Comparison of ENCODE assay signal across 9 cellular contexts in genomic region chr19:41530761-41531301, GRCh38. TPM values are rescaled to one million over a fixed set of nuclear protein-coding genes. Genes with fewer than 3 reads are reported as not detected.
DNase-seq lines count a peak whose midpoint lies in the region; ATAC-seq and TF ChIP-seq lines count a peak whose summit lies in the region.
"Had no signal": no experiment of that assay in that cellular context is flagged by ENCODE, and none has a peak within 500 bp of the region (broad histone marks: within the 10 kb centered on the region; RNA-seq: fewer than 3 reads in every experiment).

No MANE protein-coding gene starts in this region.

- no peak overlapping the region for H3K23ac ChIP-seq in neuronal stem cell (ENCODE audit: low read depth, low read length, poor library complexity)

- H3K36me3 ChIP-seq in Loucy (ENCODE audit: insufficient read depth, low read length) (no peaks in the 10 kb centered on the region), body of pancreas (replicated peaks in 1 of 2; ENCODE audit: insufficient read depth in 1 of 2, low read depth in 2 of 2) (no peaks in the 10 kb centered on the region), neuronal stem cell (replicated peaks in 1 of 2; ENCODE audit: control insufficient read depth in 2 of 2, insufficient read depth in 2 of 2, low read length in 2 of 2) (no peaks in the 10 kb centered on the region)

- DNase-seq in AG08395 (ENCODE audit: low spot score) = peak; percentile 26
- DNase-seq in body of pancreas = peak in 1 of 4 donors; percentile 53
- DNase-seq in medulla oblongata (ENCODE audit: extremely low spot score) = peak; percentile 72
- no peak for DNase-seq in KG1 (lab: John Stamatoyannopoulos, UW)
- no peak for DNase-seq in neuronal stem cell (ENCODE audit: low spot score)
- DNase-seq in NCI-H524 treated with DMSO at 0.1 percent for 48 hours (lab: John Stamatoyannopoulos, UW) = no peak
- DNase-seq: NCI-H2171 had no signal

- peak; percentile 22 for ATAC-seq in body of pancreas
- ATAC-seq in GM18868 (IDR thresholded peaks at IDR 0.05; ENCODE audit: unreplicated experiment) = no peak

- TF ChIP-seq CTCF in Loucy (conservative IDR thresholded peaks at IDR 0.05; ENCODE audit: low read length) = no peak
- TF ChIP-seq CTCF in body of pancreas (IDR thresholded peaks at IDR 0.05) = no peak

- H3K9ac ChIP-seq in Loucy (ENCODE audit: low read depth, low read length, poor library complexity, severe bottlenecking) (no peak overlapping the region), neuronal stem cell (ENCODE audit: low read depth, low read length, poor library complexity) (no peak overlapping the region)

- no peak overlapping the region for H3K4ac ChIP-seq in neuronal stem cell (ENCODE audit: low read length)

- H2BK15ac ChIP-seq in neuronal stem cell (ENCODE audit: low read length) = no peak overlapping the region

- no peak overlapping the region for H2BK12ac ChIP-seq in neuronal stem cell (ENCODE audit: low read length)

- no peak overlapping the region for H4K91ac ChIP-seq in neuronal stem cell (ENCODE audit: low read depth, low read length, poor library complexity)

- no peak overlapping the region for H3K14ac ChIP-seq in neuronal stem cell (ENCODE audit: low read length)

- no peaks in the 10 kb centered on the region for H4K20me1 ChIP-seq in Loucy (ENCODE audit: insufficient read depth, low read length, poor library complexity, severe bottlenecking)

- H3K27me3 ChIP-seq in Loucy (ENCODE audit: insufficient read depth, low read length, poor library complexity, severe bottlenecking) (peaks cover 29% of the 10 kb centered on the region), body of pancreas (peaks cover 0 to 6% of the 10 kb centered on the region in 2 donors), neuronal stem cell (ENCODE audit: control insufficient read depth in 3 of 3, insufficient read depth in 3 of 3, low read depth in 1 of 3, low read length in 3 of 3) (peaks cover 0 to 11% (median 0%) of the 10 kb centered on the region in 3 experiments)

- H3K27ac ChIP-seq in body of pancreas = peak overlapping the region in 3 of 4 donors; percentile 10 to 70 (median 19)
- no peak overlapping the region for H3K27ac ChIP-seq in neuronal stem cell (replicated peaks; ENCODE audit: low read length)

- no peak overlapping the region for H2BK5ac ChIP-seq in neuronal stem cell (ENCODE audit: low read length)

- intact Hi-C loops in body of pancreas (cut with DNase I) = no loop called here

- H3K9me3 ChIP-seq in Loucy (ENCODE audit: insufficient read depth, low read depth, low read length) (no peaks in the 10 kb centered on the region), body of pancreas (no peaks in the 10 kb centered on the region), neuronal stem cell (replicated peaks in 1 of 2; ENCODE audit: control insufficient read depth in 2 of 2, insufficient read depth in 1 of 2, low read depth in 1 of 2, low read length in 2 of 2) (peaks cover 0 to 11% of the 10 kb centered on the region in 2 donors)

- peaks cover 41% of the 10 kb centered on the region for H3K4me1 ChIP-seq in Loucy (ENCODE audit: insufficient read depth, low read length, poor library complexity, severe bottlenecking)
- H3K4me1 ChIP-seq in body of pancreas = no peaks in the 10 kb centered on the region
- H3K4me1 ChIP-seq in neuronal stem cell (ENCODE audit: control insufficient read depth in 2 of 2, insufficient read depth in 1 of 2, low read depth in 1 of 2, low read length in 2 of 2) = peaks cover 0 to 11% of the 10 kb centered on the region in 2 donors

- H2AFZ ChIP-seq in Loucy (ENCODE audit: low read length) (no peak overlapping the region), neuronal stem cell (ENCODE audit: low read length) (no peak overlapping the region)

- TF ChIP-seq POLR2A in body of pancreas (IDR thresholded peaks at IDR 0.05) = no peak

- no peak overlapping the region for H4K8ac ChIP-seq in neuronal stem cell (ENCODE audit: low read depth, low read length)

- no peaks in the 10 kb centered on the region for H3K79me1 ChIP-seq in neuronal stem cell (ENCODE audit: low read depth, low read length)

- no peak overlapping the region for H2AK5ac ChIP-seq in neuronal stem cell (ENCODE audit: low read depth, low read length)

- peak overlapping the region; percentile 68 for H3K4me2 ChIP-seq in Loucy (ENCODE audit: low read depth, low read length, poor library complexity, severe bottlenecking)
- no peak overlapping the region for H3K4me2 ChIP-seq in neuronal stem cell (ENCODE audit: insufficient read depth, low read length, poor library complexity, severe bottlenecking)

- H3K4me3 ChIP-seq in Loucy (ENCODE audit: low read length, poor library complexity, severe bottlenecking) = peak overlapping the region; percentile 72
- H3K4me3 ChIP-seq in body of pancreas = no peak overlapping the region
- H3K4me3 ChIP-seq in neuronal stem cell (ENCODE audit: low read length in 2 of 2) = no peak overlapping the region

- H2BK120ac ChIP-seq in neuronal stem cell (ENCODE audit: low read depth, low read length) = no peak overlapping the region

- H3K9me2 ChIP-seq in Loucy (replicated peaks; ENCODE audit: low read depth, low read length) = no peaks in the 10 kb centered on the region

- whole genome bisulfite sequencing in body of pancreas, 2 donors = 30 to 32% methylated on average over 8 of the region's 8 CpGs
- WGBS in neuronal stem cell (ENCODE audit: extremely low coverage in 2 of 2, insufficient read length in 2 of 2, insufficient replicate concordance in 1 of 2), 2 donors = no CpG with 5 or more reads among the region's 8 CpGs

- H3F3A ChIP-seq in Loucy (ENCODE audit: low read depth) = no peaks in the 10 kb centered on the region

- H3K18ac ChIP-seq in neuronal stem cell (ENCODE audit: low read length) = no peak overlapping the region

- H3K79me2 ChIP-seq in Loucy (ENCODE audit: insufficient read depth, low read length) = 0 out of 2 replicates have a peak, but pooled peaks cover 3% of the 10 kb centered on the region

RNA-seq across cellular contexts. Expression of gene CEACAM21, which starts 45.1 kb away (rescaled TPM):
- total RNA-seq in body of pancreas = under 1 TPM in 1 of 2 donors, not detected in 1; 0.52 TPM
- 1.2 TPM for polyA plus RNA-seq in neuronal stem cell (2013, experiment 1 of 2)
- polyA plus RNA-seq in neuronal stem cell (2013, experiment 2 of 2) = 0.83 TPM

Comparison
In these comparisons a context has a peak if more than half of its experiments do, and no peak if none do; other contexts are left out.
1. DNase-seq: peak in AG08395 (single experiment) and medulla oblongata (single experiment); none in KG1 (single experiment), neuronal stem cell (single experiment) and NCI-H524 treated with DMSO at 0.1 percent for 48 hours (single experiment).